In genomic region chr11:115927823-115928329, GRCh38 we compare ENCODE assay signal across 14 cellular contexts.
DNase-seq lines count a peak whose midpoint lies in the region; ATAC-seq and TF ChIP-seq lines count a peak whose summit lies in the region.
"Had no signal": no experiment of that assay in that cellular context is flagged by ENCODE, and none has a peak within 500 bp of the region (broad histone marks: within the 10 kb centered on the region; RNA-seq: fewer than 3 reads in every experiment).

No MANE protein-coding gene starts in this region.

- no peaks in the 10 kb centered on the region for H4K20me1 ChIP-seq in smooth muscle cell (ENCODE audit: low read depth)

- intact Hi-C loops in breast epithelium (cut with DNase I; ENCODE audit: low total_unique reads): no loop called here

- H3K4me3 ChIP-seq in breast epithelium (no peak overlapping the region), smooth muscle cell (no peak overlapping the region)

- TF ChIP-seq CTCF in neural crest cell (conservative IDR thresholded peaks at IDR 0.05): no peak
- no peak for TF ChIP-seq CTCF in breast epithelium (IDR thresholded peaks at IDR 0.05)
- TF ChIP-seq CTCF in smooth muscle cell (IDR thresholded peaks at IDR 0.05; ENCODE audit: borderline replicate concordance, insufficient read depth, poor library complexity, severe bottlenecking): no peak

- H3K9me3 Mint-ChIP-seq in neural crest cell: no peaks in the 10 kb centered on the region
- H3K9me3 Mint-ChIP-seq: effector memory CD8-positive, alpha-beta T cell had no signal

- ATAC-seq in GM18909 (IDR thresholded peaks at IDR 0.05; ENCODE audit: poor library complexity, unreplicated experiment) (peak; percentile 51), GM21576 (IDR thresholded peaks at IDR 0.05; ENCODE audit: unreplicated experiment) (peak; percentile 42), HG03097 (IDR thresholded peaks at IDR 0.05; ENCODE audit: low FRiP score, unreplicated experiment) (peak; percentile 48)
- ATAC-seq: effector memory CD8-positive, alpha-beta T cell had no signal

- no peaks in the 10 kb centered on the region for H3K36me3 Mint-ChIP-seq in neural crest cell (ENCODE audit: low read depth)
- H3K36me3 Mint-ChIP-seq: CD4-positive, alpha-beta memory T cell had no signal

- peaks cover 29% of the 10 kb centered on the region for H3K4me1 Mint-ChIP-seq in neural crest cell
- H3K4me1 Mint-ChIP-seq: CD4-positive, alpha-beta memory T cell had no signal

- 93% methylated on average over 8 of the region's 8 CpGs for WGBS in smooth muscle cell (ENCODE audit: low lambda C conversion rate)

- no peak overlapping the region for H3K4me2 ChIP-seq in smooth muscle cell

- H3K4me1 ChIP-seq in breast epithelium (no peaks in the 10 kb centered on the region), smooth muscle cell (ENCODE audit: low read depth) (peaks cover 13% of the 10 kb centered on the region)

- no peak overlapping the region for H3K9ac ChIP-seq in smooth muscle cell (ENCODE audit: low read depth)

- no peak for DNase-seq in neural crest cell (ENCODE audit: low read depth, low spot score)
- no peak for DNase-seq in breast epithelium (ENCODE audit: low spot score in 2 of 2)
- no peak for DNase-seq in DMS 273 (lab: John Stamatoyannopoulos, UW; ENCODE audit: unreplicated experiment)
- no peak for DNase-seq in smooth muscle cell (lab: John Stamatoyannopoulos, UW; ENCODE audit: unreplicated experiment)
- no peak for DNase-seq in NCI-H2171 (lab: John Stamatoyannopoulos, UW)
- DNase-seq: amniotic stem cell; CD4-positive, alpha-beta memory T cell; effector memory CD8-positive, alpha-beta T cell; mammary epithelial cell; NCI-H146; T-helper 2 cell had no signal

- no peak for TF ChIP-seq POLR2A in breast epithelium (IDR thresholded peaks at IDR 0.05)

- H3K27ac Mint-ChIP-seq in neural crest cell (ENCODE audit: unreplicated experiment): peak overlapping the region; percentile 23
- H3K27ac Mint-ChIP-seq: CD4-positive, alpha-beta memory T cell; effector memory CD8-positive, alpha-beta T cell had no signal

- H3K36me3 ChIP-seq in breast epithelium (no peaks in the 10 kb centered on the region), smooth muscle cell (ENCODE audit: low read depth) (no peaks in the 10 kb centered on the region)

- no peak overlapping the region for H3K4me3 Mint-ChIP-seq in neural crest cell
- H3K4me3 Mint-ChIP-seq: CD4-positive, alpha-beta memory T cell; effector memory CD8-positive, alpha-beta T cell had no signal

- no peaks in the 10 kb centered on the region for H3K27me3 Mint-ChIP-seq in neural crest cell (ENCODE audit: low read depth)

- H3K27me3 ChIP-seq in breast epithelium: no peaks in the 10 kb centered on the region
- peaks cover 7% of the 10 kb centered on the region for H3K27me3 ChIP-seq in smooth muscle cell (ENCODE audit: low read depth)

- no peak overlapping the region for H2AFZ ChIP-seq in smooth muscle cell (ENCODE audit: low read depth)

- H3K79me2 ChIP-seq in smooth muscle cell (ENCODE audit: low read depth): no peaks in the 10 kb centered on the region

- H3K27ac ChIP-seq in breast epithelium (no peak overlapping the region), smooth muscle cell (ENCODE audit: low read depth) (no peak overlapping the region)

- H3K9me3 ChIP-seq in breast epithelium (no peaks in the 10 kb centered on the region), smooth muscle cell (replicated peaks; ENCODE audit: low read depth) (no peaks in the 10 kb centered on the region)

- H3F3A ChIP-seq in smooth muscle cell (ENCODE audit: low read depth): peaks cover 6% of the 10 kb centered on the region
